In genomic region chr3:1147326-1147725, GRCh38 we compare ENCODE assay signal across 8 cellular contexts. TPM values are rescaled to one million over a fixed set of nuclear protein-coding genes. Genes with fewer than 3 reads are reported as not detected.
"Had no signal": no experiment of that assay in that cellular context is flagged by ENCODE, and none has a peak within 500 bp of the region (broad histone marks: within the 10 kb centered on the region; RNA-seq: fewer than 3 reads in every experiment).

No MANE protein-coding gene starts in this region.

- DNase-seq: IMR-90, KBM-7, KG1 had no signal

- H3K4me1 Mint-ChIP-seq: IgD-negative memory B cell had no signal

- H3K27me3 Mint-ChIP-seq: IgD-negative memory B cell had no signal

- ATAC-seq: HepG2, K562 had no signal

- H3K27ac ChIP-seq: HL-60 had no signal

- H3K27ac Mint-ChIP-seq: IgD-negative memory B cell had no signal

- H3K4me3 Mint-ChIP-seq: IgD-negative memory B cell had no signal

- H3K36me3 Mint-ChIP-seq: IgD-negative memory B cell had no signal

- H3K4me3 ChIP-seq: K562 had no signal

RNA-seq across cellular contexts. Expression of gene CNTN6, which starts 54.5 kb away (rescaled TPM):
- total RNA-seq: HepG2, HT-29, IMR-90, K562 had no signal
- polyA plus RNA-seq: HepG2, IgD-negative memory B cell, IMR-90, K562 had no signal
